ENCODE assay signal across 22 cellular contexts in genomic region chr10:98611432-98611831, GRCh38.
A peak's percentile ranks its signal among the peaks of the same experiment; 100 is the strongest.
DNase-seq lines count a peak whose midpoint lies in the region; ATAC-seq and TF ChIP-seq lines count a peak whose summit lies in the region.
"Had no signal": no experiment of that assay in that cellular context is flagged by ENCODE, and none has a peak within 500 bp of the region (broad histone marks: within the 10 kb centered on the region; RNA-seq: fewer than 3 reads in every experiment).

No MANE protein-coding gene starts in this region.

- ATAC-seq in sciatic nerve (peak; percentile 72), HG03520 (IDR thresholded peaks at IDR 0.05; ENCODE audit: unreplicated experiment) (no peak), HG03442 (IDR thresholded peaks at IDR 0.05; ENCODE audit: unreplicated experiment) (no peak)
- ATAC-seq: activated CD4-positive, CD25-positive, alpha-beta regulatory T cell treated with anti-CD3 and anti-CD28 coated beads, Interleukin-2, amount 50 U/mL, for 24 hours; activated naive CD4-positive, alpha-beta T cell treated with anti-CD3 and anti-CD28 coated beads, Interleukin-2, amount 50 U/mL, for 72 hours; HCT116; left colon; natural killer cell treated with Interleukin-12 subunit alpha and Interleukin-12 subunit beta and Interleukin-15 and Interleukin-18, amount 100 ng/mL, for 72 hours; T-cell had no signal

- intact Hi-C loops in sciatic nerve (cut with DNase I) = no loop called here

- H3K4me3 ChIP-seq in AG10803 (ENCODE audit: low read length) = no peak overlapping the region
- H3K4me3 ChIP-seq: ascending aorta, dorsolateral prefrontal cortex, heart left ventricle had no signal

- peak; percentile 56 for DNase-seq in AG10803 (ENCODE audit: low read depth)
- DNase-seq in LoVo (ENCODE audit: low spot score) = peak; percentile 2
- DNase-seq in islet precursor cell = peak; percentile 80
- no peak for DNase-seq in sciatic nerve (ENCODE audit: low spot score)
- DNase-seq in stimulated activated CD8-positive, alpha-beta memory T cell treated with anti-CD3 and anti-CD28 coated beads, Interleukin-4, amount 100 ng/mL, for 48 hours = no peak
- DNase-seq: activated CD4-positive, alpha-beta memory T cell treated with anti-CD3 and anti-CD28 coated beads, Interleukin-2, amount 10 ng/mL, durations not matched to agents 7 days and 5 days; Calu3; cerebellar nuclear complex; midbrain; NCI-H146; NCI-H510A treated with DMSO at 0.1 percent for 48 hours; T-cell had no signal

- TF ChIP-seq CTCF in AG10803 (conservative IDR thresholded peaks at IDR 0.05; ENCODE audit: low read length) = no peak

Comparison
In these comparisons a context has a peak if more than half of its experiments do, and no peak if none do; other contexts are left out.
1. DNase-seq: peak in AG10803 (single experiment), LoVo (single experiment) and islet precursor cell (single experiment); none in sciatic nerve (single experiment) and stimulated activated CD8-positive, alpha-beta memory T cell treated with anti-CD3 and anti-CD28 coated beads, Interleukin-4, amount 100 ng/mL, for 48 hours (single experiment).